ENCODE assay signal across 9 cellular contexts in the genomic region with DNA sequence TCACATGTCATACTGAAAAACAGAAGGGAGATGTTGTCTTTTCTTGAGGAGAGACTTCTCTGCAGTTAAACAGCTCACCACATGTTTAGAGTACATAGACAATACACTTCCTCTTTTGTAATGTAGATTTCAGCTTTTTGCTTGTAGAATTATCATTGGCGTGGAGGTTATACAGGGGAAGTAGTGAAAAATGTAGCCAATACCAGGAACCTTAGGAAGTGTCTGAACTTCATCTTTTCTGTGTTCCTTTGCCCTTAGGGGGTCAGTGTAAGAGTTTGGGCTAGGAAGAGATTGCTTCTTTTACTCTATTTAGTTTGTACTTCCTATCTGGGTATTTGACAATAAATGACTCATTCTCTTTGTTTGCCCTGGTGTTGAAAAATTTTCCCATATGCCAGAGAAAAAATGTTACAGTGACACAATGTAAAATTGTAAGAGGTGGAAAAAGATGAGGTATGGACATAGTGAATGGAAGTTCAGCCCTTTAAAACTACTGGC. TPM values are rescaled to one million over a fixed set of nuclear protein-coding genes. Genes with fewer than 3 reads are reported as not detected.
DNase-seq lines count a peak whose midpoint lies in the region; ATAC-seq, FAIRE-seq and TF ChIP-seq lines count a peak whose summit lies in the region.
"Had no signal": no experiment of that assay in that cellular context is flagged by ENCODE, and none has a peak within 500 bp of the region (broad histone marks: within the 10 kb centered on the region; RNA-seq: fewer than 3 reads in every experiment).

No MANE protein-coding gene starts in this region.

- TF ChIP-seq CTCF in AG10803 (conservative IDR thresholded peaks at IDR 0.05; ENCODE audit: low read length) (no peak), fibroblast of lung (conservative IDR thresholded peaks at IDR 0.05 in 1 of 2, IDR thresholded peaks at IDR 0.05 in 1 of 2; ENCODE audit: low read depth in 1 of 2, low read length in 2 of 2) (no peak), tibial nerve (IDR thresholded peaks at IDR 0.05) (no peak)

- peak; percentile 77 for DNase-seq in AG10803 (ENCODE audit: low read depth)
- peak; percentile 79 for DNase-seq in Karpas-422
- DNase-seq in fibroblast of lung (ENCODE audit: low read depth in 2 of 2), result peak; percentile 72 to 77
- no peak for DNase-seq in cortex of kidney (lab: John Stamatoyannopoulos, UW)
- no peak for DNase-seq in tibial nerve (ENCODE audit: low spot score in 2 of 2)
- DNase-seq in superior temporal gyrus (ENCODE audit: extremely low spot score), result no peak
- DNase-seq in H54 (ENCODE audit: insufficient read length, low spot score), result no peak

- H4K20me1 ChIP-seq in Karpas-422 (ENCODE audit: insufficient read depth, low read depth, low read length) (no peaks in the 10 kb centered on the region), fibroblast of lung (ENCODE audit: control insufficient read depth, extremely low read depth, insufficient read depth, low read length) (no peaks in the 10 kb centered on the region)

- 33% methylated on average over 1 of the region's 1 CpG for WGBS in tibial nerve, 2 donors

- H3K4me3 ChIP-seq in AG10803 (ENCODE audit: low read length) (no peak overlapping the region), Karpas-422 (ENCODE audit: low read length) (no peak overlapping the region), fibroblast of lung (replicated peaks in 1 of 4; ENCODE audit: control extremely low read depth in 1 of 4, insufficient read depth in 1 of 4, low read depth in 3 of 4, low read length in 4 of 4) (no peak overlapping the region), tibial nerve (no peak overlapping the region)

- H3K79me2 ChIP-seq in Karpas-422 (ENCODE audit: low read length) (peaks cover 30% of the 10 kb centered on the region), fibroblast of lung (ENCODE audit: control insufficient read depth, insufficient read depth, low read length) (no peaks in the 10 kb centered on the region)

- no peak for FAIRE-seq in H54 (lab: Jason Lieb, UNC)

- H3K9ac ChIP-seq in Karpas-422 (ENCODE audit: low read length) (no peak overlapping the region), fibroblast of lung (ENCODE audit: insufficient read depth, low read length) (no peak overlapping the region)

- H3K4me1 ChIP-seq in Karpas-422 (ENCODE audit: low read length), result peaks cover 24% of the 10 kb centered on the region
- no peaks in the 10 kb centered on the region for H3K4me1 ChIP-seq in fibroblast of lung (ENCODE audit: control insufficient read depth, extremely low read depth, insufficient read depth, low read length)
- H3K4me1 ChIP-seq in tibial nerve, result no peaks in the 10 kb centered on the region

- H3K27me3 ChIP-seq in Karpas-422 (ENCODE audit: low read length), result no peaks in the 10 kb centered on the region
- no peaks in the 10 kb centered on the region for H3K27me3 ChIP-seq in fibroblast of lung (ENCODE audit: control insufficient read depth, insufficient read depth, low read length)
- H3K27me3 ChIP-seq in tibial nerve, result no peaks in the 10 kb centered on the region

- H3K36me3 ChIP-seq in Karpas-422 (ENCODE audit: insufficient read depth, low read length), result no peaks in the 10 kb centered on the region; the same call in 1 of the 2 replicates
- no peaks in the 10 kb centered on the region for H3K36me3 ChIP-seq in fibroblast of lung (ENCODE audit: control insufficient read depth, insufficient read depth, low read length)
- no peaks in the 10 kb centered on the region for H3K36me3 ChIP-seq in tibial nerve

- H2AFZ ChIP-seq in Karpas-422 (ENCODE audit: low read length) (peak overlapping the region; percentile 31; the same call in 1 of the 2 replicates), fibroblast of lung (ENCODE audit: low read length) (no peak overlapping the region)

- H3K27ac ChIP-seq in Karpas-422 (ENCODE audit: low read length) (peak overlapping the region; percentile 19; the same call in 1 of the 2 replicates), fibroblast of lung (ENCODE audit: insufficient read depth, low read length) (no peak overlapping the region), tibial nerve (no peak overlapping the region)

- H3K4me2 ChIP-seq in Karpas-422 (ENCODE audit: low read depth, low read length, poor library complexity, severe bottlenecking), result no peak overlapping the region
- H3K4me2 ChIP-seq in fibroblast of lung (ENCODE audit: extremely low read depth, insufficient read depth, low read length), result no peak overlapping the region

- TF ChIP-seq EP300 in tibial nerve (IDR thresholded peaks at IDR 0.05), result peak in 1 of 2 donors; percentile 72

- H3K9me3 ChIP-seq in Karpas-422 (ENCODE audit: low read length), result no peaks in the 10 kb centered on the region
- no peaks in the 10 kb centered on the region for H3K9me3 ChIP-seq in fibroblast of lung (ENCODE audit: control insufficient read depth, insufficient read depth, low read depth, low read length)
- no peaks in the 10 kb centered on the region for H3K9me3 ChIP-seq in tibial nerve
- H3K9me3 ChIP-seq: Caco-2 had no signal

- no peak for TF ChIP-seq POLR2A in tibial nerve (IDR thresholded peaks at IDR 0.05)
- no peak for TF ChIP-seq POLR2A in H54 (IDR thresholded peaks at IDR 0.05; ENCODE audit: low read depth, low read length)

- no peaks in the 10 kb centered on the region for H3K9me2 ChIP-seq in Karpas-422 (replicated peaks; ENCODE audit: insufficient read depth, low read length)

- peak; percentile 82 for ATAC-seq in GM21528 (IDR thresholded peaks at IDR 0.05; ENCODE audit: low FRiP score, unreplicated experiment)

RNA-seq across cellular contexts. Expression of gene CDKN2B, which starts 21.0 kb away (rescaled TPM):
- total RNA-seq in Karpas-422 (2014; rRNA removed; shearing (Covaris generic); ENCODE audit: low replicate concordance), result 2.0 and 4.3 TPM in 2 replicates
- 29.0 and 44.9 TPM in 2 replicates for total RNA-seq in fibroblast of lung
- polyA plus RNA-seq in fibroblast of lung, result 13.8 and 22.6 TPM in 2 replicates
- 10.8 and 18.3 TPM in 2 replicates for polyA plus RNA-seq in fibroblast of lung (2012)
- 6.2 and 14.0 TPM in 2 replicates for polyA minus RNA-seq in fibroblast of lung (ENCODE audit: low replicate concordance)
- 10 to 100 TPM; 18.2 to 33.1 (median 27.6) TPM for total RNA-seq in tibial nerve

RNA-seq across cellular contexts. Expression of gene CDKN2B-AS1, which starts 35.6 kb away (rescaled TPM):
- 14.5 and 35.3 TPM in 2 replicates for total RNA-seq in Karpas-422 (2014; rRNA removed; shearing (Covaris generic); ENCODE audit: low replicate concordance)
- total RNA-seq in fibroblast of lung (3.9 and 7.6 TPM in 2 replicates), tibial nerve (1 to 10 TPM in 1 of 4 donors, under 1 TPM in 2, not detected in 1; 0.59 to 1.5 (median 0.90) TPM)
- polyA plus RNA-seq in fibroblast of lung, result 1.1 and 1.7 TPM in 2 replicates
- 1.0 and 1.1 TPM in 2 replicates for polyA plus RNA-seq in fibroblast of lung (2012)
- not detected in 2 replicates for polyA minus RNA-seq in fibroblast of lung (ENCODE audit: low replicate concordance)

RNA-seq across cellular contexts. Expression of gene CDKN2A, which starts 36.0 kb away (rescaled TPM):
- total RNA-seq in Karpas-422 (2014; rRNA removed; shearing (Covaris generic); ENCODE audit: low replicate concordance), result 88.7 and 254 TPM in 2 replicates
- 10.8 and 19.2 TPM in 2 replicates for total RNA-seq in fibroblast of lung
- 23.5 and 25.3 TPM in 2 replicates for polyA plus RNA-seq in fibroblast of lung
- polyA plus RNA-seq in fibroblast of lung (2012), result 39.9 and 45.5 TPM in 2 replicates
- polyA minus RNA-seq in fibroblast of lung (ENCODE audit: low replicate concordance), result 4.9 and 13.2 TPM in 2 replicates
- total RNA-seq in tibial nerve, result 10 to 100 TPM in 1 of 4 donors, 1 to 10 TPM in 3; 1.7 to 11.6 (median 2.4) TPM

Comparison
In these comparisons a context has a peak if more than half of its experiments do, and no peak if none do; other contexts are left out.
1. DNase-seq: peak in AG10803 (single experiment), Karpas-422 (single experiment) and fibroblast of lung (2 of 2); none in cortex of kidney (single experiment), tibial nerve (0 of 2), superior temporal gyrus (single experiment) and H54 (single experiment).